In genomic region chr16:86491643-86492030, GRCh38 we compare ENCODE assay signal across 27 cellular contexts. TPM values are rescaled to one million over a fixed set of nuclear protein-coding genes. Genes with fewer than 3 reads are reported as not detected.
DNase-seq lines count a peak whose midpoint lies in the region; ATAC-seq and TF ChIP-seq lines count a peak whose summit lies in the region.
"Had no signal": no experiment of that assay in that cellular context is flagged by ENCODE, and none has a peak within 500 bp of the region (broad histone marks: within the 10 kb centered on the region; RNA-seq: fewer than 3 reads in every experiment).

No MANE protein-coding gene starts in this region.

- H3K4me1 Mint-ChIP-seq in neural crest cell: peaks cover 29% of the 10 kb centered on the region
- H3K4me1 Mint-ChIP-seq in activated CD4-positive, alpha-beta memory T cell treated with anti-CD3 and anti-CD28 coated beads, Interleukin-2, amount 10 ng/mL, durations not matched to agents 7 days and 5 days: no peaks in the 10 kb centered on the region
- H3K4me1 Mint-ChIP-seq: CD14-positive monocyte had no signal

- H3K36me3 Mint-ChIP-seq in neural crest cell (ENCODE audit: low read depth): no peaks in the 10 kb centered on the region
- no peaks in the 10 kb centered on the region for H3K36me3 Mint-ChIP-seq in activated CD4-positive, alpha-beta memory T cell treated with anti-CD3 and anti-CD28 coated beads, Interleukin-2, amount 10 ng/mL, durations not matched to agents 7 days and 5 days (ENCODE audit: low read depth)
- H3K36me3 Mint-ChIP-seq: brain, CD14-positive monocyte, neural progenitor cell had no signal

- DNase-seq in SK-MEL-5 (ENCODE audit: low read depth, low spot score): peak; percentile 91
- DNase-seq in neural crest cell (ENCODE audit: low read depth, low spot score): no peak
- DNase-seq in activated CD4-positive, alpha-beta memory T cell treated with anti-CD3 and anti-CD28 coated beads, Interleukin-2, amount 10 ng/mL, durations not matched to agents 7 days and 5 days: no peak
- DNase-seq in SHP77 treated with DMSO at 0.1 percent for 48 hours (lab: John Stamatoyannopoulos, UW): no peak
- DNase-seq: activated CD8-positive, alpha-beta T cell treated with anti-CD3 and anti-CD28 coated beads for 36 hours; activated effector memory CD4-positive, alpha-beta T cell treated with anti-CD3 and anti-CD28 coated beads, Interleukin-2, amount 50 U/mL, for 16 hours; NCI-H1092; NCI-H187; NCI-H524 treated with DMSO at 0.1 percent for 48 hours; NK-92 treated with Interleukin-12 subunit alpha and Interleukin-12 subunit beta, amount 100 ng/mL, for 24 hours; PC-9; Right ventricle myocardium superior; stimulated activated CD4-positive, alpha-beta T cell treated with anti-CD3 and anti-CD28 coated beads, Interleukin-2, amount 100 ng/mL, for 24 hours; T-helper 1 cell; testis had no signal

- ATAC-seq in gastroesophageal sphincter (no peak), HG02798 (IDR thresholded peaks at IDR 0.05; ENCODE audit: poor library complexity, unreplicated experiment) (no peak)
- ATAC-seq: activated CD4-positive, CD25-positive, alpha-beta regulatory T cell treated with anti-CD3 and anti-CD28 coated beads, Interleukin-2, amount 50 U/mL, for 24 hours; activated CD8-positive, alpha-beta T cell treated with anti-CD3 and anti-CD28 coated beads for 36 hours; left lobe of liver had no signal

- H3K4me3 ChIP-seq in gastroesophageal sphincter: no peak overlapping the region
- H3K4me3 ChIP-seq: coronary artery, HAP-1, neural progenitor cell, PC-9, prostate gland, skin epidermis, testis had no signal

- TF ChIP-seq EP300 in gastroesophageal sphincter (IDR thresholded peaks at IDR 0.05): no peak

- in situ Hi-C loops in SK-MEL-5 (cut with HindIII; ENCODE audit: low pct_unique_long_range_greater_than_20kb, low sequenced_read_pairs): no loop called here

- CTCF ChIA-PET in activated CD4-positive, alpha-beta memory T cell treated with anti-CD3 and anti-CD28 coated beads, Interleukin-2, amount 10 ng/mL, durations not matched to agents 7 days and 5 days (lab: Charles Lee): no interaction called here

- H3K36me3 ChIP-seq in gastroesophageal sphincter: peaks cover 0 to 22% of the 10 kb centered on the region in 2 donors
- H3K36me3 ChIP-seq: HAP-1, neural progenitor cell, prostate gland had no signal

- no peak for TF ChIP-seq CTCF in gastroesophageal sphincter (IDR thresholded peaks at IDR 0.05)
- TF ChIP-seq CTCF in neural crest cell (conservative IDR thresholded peaks at IDR 0.05): no peak

- no peaks in the 10 kb centered on the region for H3K9me3 ChIP-seq in gastroesophageal sphincter
- H3K9me3 ChIP-seq: HAP-1, prostate gland, testis had no signal

- H3K27ac Mint-ChIP-seq in neural crest cell (ENCODE audit: unreplicated experiment): peak overlapping the region; percentile 30
- H3K27ac Mint-ChIP-seq in activated CD4-positive, alpha-beta memory T cell treated with anti-CD3 and anti-CD28 coated beads, Interleukin-2, amount 10 ng/mL, durations not matched to agents 7 days and 5 days: no peak overlapping the region
- H3K27ac Mint-ChIP-seq: activated CD8-positive, alpha-beta T cell treated with anti-CD3 and anti-CD28 coated beads for 36 hours; brain; CD14-positive monocyte; neural progenitor cell had no signal

- peaks cover 29% of the 10 kb centered on the region for H3K27me3 ChIP-seq in gastroesophageal sphincter
- H3K27me3 ChIP-seq: testis had no signal

- peak overlapping the region; percentile 20 for H3K4me3 Mint-ChIP-seq in neural crest cell
- H3K4me3 Mint-ChIP-seq in activated CD4-positive, alpha-beta memory T cell treated with anti-CD3 and anti-CD28 coated beads, Interleukin-2, amount 10 ng/mL, durations not matched to agents 7 days and 5 days: no peak overlapping the region
- H3K4me3 Mint-ChIP-seq: activated CD8-positive, alpha-beta T cell treated with anti-CD3 and anti-CD28 coated beads for 36 hours; CD14-positive monocyte; neural progenitor cell had no signal

- TF ChIP-seq POLR2A in gastroesophageal sphincter (IDR thresholded peaks at IDR 0.05): no peak

- WGBS in gastroesophageal sphincter (ENCODE audit: low coverage in 1 of 2), 2 donors: 54 to 75% methylated on average over 6 to 7 of the region's 7 CpGs

- POLR2A ChIA-PET in activated CD4-positive, alpha-beta memory T cell treated with anti-CD3 and anti-CD28 coated beads, Interleukin-2, amount 10 ng/mL, durations not matched to agents 7 days and 5 days (lab: Charles Lee): no interaction called here

- H3K4me1 ChIP-seq in gastroesophageal sphincter: peaks cover 0 to 79% (median 6%) of the 10 kb centered on the region in 3 donors
- H3K4me1 ChIP-seq: HAP-1, prostate gland, testis had no signal

- no peaks in the 10 kb centered on the region for H3K9me3 Mint-ChIP-seq in neural crest cell
- no peaks in the 10 kb centered on the region for H3K9me3 Mint-ChIP-seq in activated CD4-positive, alpha-beta memory T cell treated with anti-CD3 and anti-CD28 coated beads, Interleukin-2, amount 10 ng/mL, durations not matched to agents 7 days and 5 days
- H3K9me3 Mint-ChIP-seq: activated CD8-positive, alpha-beta T cell treated with anti-CD3 and anti-CD28 coated beads for 36 hours; neural progenitor cell had no signal

- H3K27ac ChIP-seq in gastroesophageal sphincter (peak overlapping the region in 3 of 4 donors; percentile 97 to 99 (median 99)), temporal lobe (ENCODE audit: low read depth, low read length) (peak overlapping the region; percentile 99)
- H3K27ac ChIP-seq: coronary artery, neural progenitor cell, PC-9, prostate gland, skin epidermis, testis had no signal

- peaks cover 100% of the 10 kb centered on the region for H3K27me3 Mint-ChIP-seq in neural crest cell (ENCODE audit: low read depth)
- H3K27me3 Mint-ChIP-seq in activated CD4-positive, alpha-beta memory T cell treated with anti-CD3 and anti-CD28 coated beads, Interleukin-2, amount 10 ng/mL, durations not matched to agents 7 days and 5 days: peaks cover 52% of the 10 kb centered on the region

RNA-seq across cellular contexts. Expression of gene FOXF1, which starts 18.7 kb away (rescaled TPM):
- total RNA-seq in SK-MEL-5 (2014; rRNA removed; shearing (Covaris generic)): 0.03 TPM in 1 of 2 replicates, not detected in the other
- polyA plus RNA-seq in SK-MEL-5 (2015; cell fraction: cytosol; rRNA removed): 0.08 and 0.20 TPM in 2 replicates
- 0.11 and 0.73 TPM in 2 replicates for polyA plus RNA-seq in SK-MEL-5 (2015; cell fraction: nucleus; rRNA removed)
- total RNA-seq in gastroesophageal sphincter (10 to 100 TPM; 39.7 to 81.1 (median 59.3) TPM), neural crest cell (not detected in 2 replicates), temporal lobe (0.49 TPM)
- not detected for total RNA-seq in activated CD4-positive, alpha-beta memory T cell treated with anti-CD3 and anti-CD28 coated beads, Interleukin-2, amount 10 ng/mL, durations not matched to agents 7 days and 5 days
- total RNA-seq: activated CD8-positive, alpha-beta T cell treated with anti-CD3 and anti-CD28 coated beads for 36 hours; PC-9 had no signal
- polyA plus RNA-seq: CD14-positive monocyte had no signal

Comparison
In these comparisons a context has a peak if more than half of its experiments do, and no peak if none do; other contexts are left out.
1. RNA of gene FOXF1, which starts 18.7 kb away (total RNA-seq): 39.7 to 81.1 TPM in gastroesophageal sphincter; 0.49 TPM in temporal lobe (single experiment), 0.03 TPM in SK-MEL-5, not detected in neural crest cell and not detected in activated CD4-positive, alpha-beta memory T cell treated with anti-CD3 and anti-CD28 coated beads, Interleukin-2, amount 10 ng/mL, durations not matched to agents 7 days and 5 days; every median in the first group is over 10 times any median in the second.